In the genomic region with DNA sequence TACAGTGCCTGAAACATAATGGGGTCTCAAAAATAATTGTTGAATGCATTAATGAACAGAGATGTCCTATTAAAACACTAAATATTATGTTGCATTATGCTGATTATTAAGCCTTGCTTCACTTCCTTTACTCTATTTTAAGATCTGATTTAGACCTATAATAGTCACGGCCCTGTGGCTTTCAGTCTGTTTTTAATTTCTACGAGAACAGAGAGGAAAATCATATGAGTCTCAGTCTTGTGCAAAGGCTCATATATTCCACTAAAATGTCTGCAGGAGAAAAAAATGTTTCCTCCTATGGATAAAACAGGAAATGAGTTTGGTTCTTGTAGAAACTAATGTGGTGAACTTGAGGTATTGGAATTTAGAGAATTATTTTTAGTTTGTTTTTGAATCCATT, we compare ENCODE assay signal across 17 cellular contexts.
DNase-seq lines count a peak whose midpoint lies in the region; ATAC-seq and TF ChIP-seq lines count a peak whose summit lies in the region.
"Had no signal": no experiment of that assay in that cellular context is flagged by ENCODE, and none has a peak within 500 bp of the region (broad histone marks: within the 10 kb centered on the region; RNA-seq: fewer than 3 reads in every experiment).

No MANE protein-coding gene starts in this region.

- peak; percentile 25 for DNase-seq in GM03348 (ENCODE audit: low spot score)
- no peak for DNase-seq in HFFc6
- peak; percentile 58 for DNase-seq in NOMO-1 treated with DMSO at 0.1 percent for 48 hours (lab: John Stamatoyannopoulos, UW; ENCODE audit: unreplicated experiment)
- peak; percentile 10 to 11 for DNase-seq in foreskin fibroblast
- no peak for DNase-seq in nephron progenitor cell
- no peak for DNase-seq in activated CD8-positive, alpha-beta memory T cell treated with anti-CD3 and anti-CD28 coated beads, Interleukin-2, amount 50 U/mL, for 48 hours
- DNase-seq: activated CD4-positive, alpha-beta T cell treated with anti-CD3 and anti-CD28 coated beads, Interleukin-2, amount 50 U/mL, for 48 hours; esophagus squamous epithelium; HCEC 1CT; islet precursor cell; naive thymus-derived CD8-positive, alpha-beta T cell; NCI-H1694; PC-9; psoas muscle had no signal

- H3K36me3 Mint-ChIP-seq in HFFc6 (ENCODE audit: low read depth) (no peaks in the 10 kb centered on the region), nephron progenitor cell (ENCODE audit: low read depth) (no peaks in the 10 kb centered on the region)
- H3K36me3 Mint-ChIP-seq: naive thymus-derived CD8-positive, alpha-beta T cell had no signal

- H3K27me3 Mint-ChIP-seq in HFFc6 (ENCODE audit: insufficient read depth), result no peaks in the 10 kb centered on the region; the same call in 1 of the 2 replicates
- no peaks in the 10 kb centered on the region for H3K27me3 Mint-ChIP-seq in nephron progenitor cell (ENCODE audit: low read depth, poor library complexity)

- H3K27ac Mint-ChIP-seq in HFFc6, result peak overlapping the region; percentile 25
- H3K27ac Mint-ChIP-seq in nephron progenitor cell, result no peak overlapping the region
- H3K27ac Mint-ChIP-seq: naive thymus-derived CD8-positive, alpha-beta T cell had no signal

- no peaks in the 10 kb centered on the region for H3K9me3 Mint-ChIP-seq in HFFc6
- no peaks in the 10 kb centered on the region for H3K9me3 Mint-ChIP-seq in nephron progenitor cell

- H3K4me1 Mint-ChIP-seq in HFFc6 (ENCODE audit: low read depth) (peaks cover 74% of the 10 kb centered on the region), nephron progenitor cell (no peaks in the 10 kb centered on the region)

- H3K4me3 Mint-ChIP-seq in HFFc6, result peak overlapping the region; percentile 22; the same call in 1 of the 2 replicates
- no peak overlapping the region for H3K4me3 Mint-ChIP-seq in nephron progenitor cell
- H3K4me3 Mint-ChIP-seq: naive thymus-derived CD8-positive, alpha-beta T cell had no signal

- no peak overlapping the region for H3K4me3 ChIP-seq in foreskin fibroblast (ENCODE audit: low read depth in 1 of 2, low read length in 2 of 2)
- H3K4me3 ChIP-seq: esophagus squamous epithelium, K562, PC-9, psoas muscle, smooth muscle cell had no signal

- no peak for TF ChIP-seq CTCF in HFFc6 (IDR thresholded peaks at IDR 0.05)
- no peak for TF ChIP-seq CTCF in foreskin fibroblast (IDR thresholded peaks at IDR 0.05; ENCODE audit: low read depth, low read length)
- TF ChIP-seq CTCF in nephron progenitor cell (IDR thresholded peaks at IDR 0.05), result no peak

- no peak for ATAC-seq in HG02759 (IDR thresholded peaks at IDR 0.05; ENCODE audit: unreplicated experiment)
- ATAC-seq: K562; naive thymus-derived CD8-positive, alpha-beta T cell; psoas muscle had no signal

Comparison
In these comparisons a context has a peak if more than half of its experiments do, and no peak if none do; other contexts are left out.
1. DNase-seq: peak in GM03348 (single experiment), NOMO-1 treated with DMSO at 0.1 percent for 48 hours (single experiment) and foreskin fibroblast (2 of 2); none in HFFc6 (single experiment), nephron progenitor cell (single experiment) and activated CD8-positive, alpha-beta memory T cell treated with anti-CD3 and anti-CD28 coated beads, Interleukin-2, amount 50 U/mL, for 48 hours (single experiment).